ENCODE assay signal across 9 cellular contexts in genomic region chr18:5628512-5629255, GRCh38.
DNase-seq lines count a peak whose midpoint lies in the region; ATAC-seq and TF ChIP-seq lines count a peak whose summit lies in the region.
"Had no signal": no experiment of that assay in that cellular context is flagged by ENCODE, and none has a peak within 500 bp of the region (broad histone marks: within the 10 kb centered on the region; RNA-seq: fewer than 3 reads in every experiment).

No MANE protein-coding gene starts in this region.

- H3K4me1 Mint-ChIP-seq in activated CD4-positive, alpha-beta T cell treated with anti-CD3 and anti-CD28 coated beads, Interleukin-2, amount 10 ng/mL, durations not matched to agents 24 days and 14 days: peaks cover 3% of the 10 kb centered on the region
- H3K4me1 Mint-ChIP-seq in T-helper 17 cell (no peaks in the 10 kb centered on the region), mesothelial cell of epicardium (peaks cover 6% of the 10 kb centered on the region)
- H3K4me1 Mint-ChIP-seq: stimulated activated effector memory CD8-positive, alpha-beta T cell treated with anti-CD3 and anti-CD28 coated beads, Interleukin-12 subunit alpha, Interleukin-12 subunit beta, amount 100 ng/mL, for 72 hours had no signal

- peak overlapping the region; percentile 69 to 85 (median 78) for H3K27ac ChIP-seq in esophagus muscularis mucosa (replicated peaks in 1 of 4)
- H3K27ac ChIP-seq in urinary bladder (ENCODE audit: low read depth): peak overlapping the region; percentile 6

- H3K27ac Mint-ChIP-seq in activated CD4-positive, alpha-beta T cell treated with anti-CD3 and anti-CD28 coated beads, Interleukin-2, amount 10 ng/mL, durations not matched to agents 24 days and 14 days: no peak overlapping the region
- H3K27ac Mint-ChIP-seq in T-helper 17 cell (no peak overlapping the region), mesothelial cell of epicardium (no peak overlapping the region)
- H3K27ac Mint-ChIP-seq: stimulated activated effector memory CD8-positive, alpha-beta T cell treated with anti-CD3 and anti-CD28 coated beads, Interleukin-12 subunit alpha, Interleukin-12 subunit beta, amount 100 ng/mL, for 72 hours had no signal

- no peak for TF ChIP-seq POLR2A in esophagus muscularis mucosa (IDR thresholded peaks at IDR 0.05; ENCODE audit: low read depth)

- H3K4me3 ChIP-seq in esophagus muscularis mucosa (peak overlapping the region; percentile 55 to 72 (median 65)), urinary bladder (ENCODE audit: low read depth, low read length) (peak overlapping the region; percentile 66)

- no peak for TF ChIP-seq EP300 in esophagus muscularis mucosa (IDR thresholded peaks at IDR 0.05)

- no peaks in the 10 kb centered on the region for H3K36me3 Mint-ChIP-seq in activated CD4-positive, alpha-beta T cell treated with anti-CD3 and anti-CD28 coated beads, Interleukin-2, amount 10 ng/mL, durations not matched to agents 24 days and 14 days (ENCODE audit: low read depth)
- H3K36me3 Mint-ChIP-seq in T-helper 17 cell (ENCODE audit: low read depth) (peaks cover 3% of the 10 kb centered on the region), mesothelial cell of epicardium (no peaks in the 10 kb centered on the region)
- H3K36me3 Mint-ChIP-seq: stimulated activated effector memory CD8-positive, alpha-beta T cell treated with anti-CD3 and anti-CD28 coated beads, Interleukin-12 subunit alpha, Interleukin-12 subunit beta, amount 100 ng/mL, for 72 hours had no signal

- WGBS in esophagus muscularis mucosa: 2% methylated on average over 19 of the region's 90 CpGs
- WGBS in urinary bladder: under 1% methylated on average over 90 of the region's 90 CpGs

- peaks cover 29% of the 10 kb centered on the region for H3K27me3 Mint-ChIP-seq in activated CD4-positive, alpha-beta T cell treated with anti-CD3 and anti-CD28 coated beads, Interleukin-2, amount 10 ng/mL, durations not matched to agents 24 days and 14 days
- H3K27me3 Mint-ChIP-seq in T-helper 17 cell (peaks cover 30% of the 10 kb centered on the region), mesothelial cell of epicardium (ENCODE audit: low read depth) (peaks cover 7% of the 10 kb centered on the region)

- H3K4me1 ChIP-seq in esophagus muscularis mucosa (peaks cover 11 to 33% (median 32%) of the 10 kb centered on the region in 4 donors), urinary bladder (ENCODE audit: insufficient read depth) (no peaks in the 10 kb centered on the region)

- TF ChIP-seq CTCF in esophagus muscularis mucosa (IDR thresholded peaks at IDR 0.05) (no peak), mesothelial cell of epicardium (IDR thresholded peaks at IDR 0.05; ENCODE audit: unreplicated experiment) (no peak)

- ATAC-seq in T-helper 17 cell: no peak
- ATAC-seq: stimulated activated effector memory CD8-positive, alpha-beta T cell treated with anti-CD3 and anti-CD28 coated beads, Interleukin-12 subunit alpha, Interleukin-12 subunit beta, amount 100 ng/mL, for 72 hours had no signal

- DNase-seq in activated CD4-positive, alpha-beta T cell treated with anti-CD3 and anti-CD28 coated beads, Interleukin-2, amount 10 ng/mL, durations not matched to agents 24 days and 14 days: peak; percentile 66
- DNase-seq in activated CD4-positive, alpha-beta T cell treated with anti-CD3 and anti-CD28 coated beads for 1 hour: no peak
- DNase-seq in T-helper 17 cell: no peak
- DNase-seq in esophagus muscularis mucosa (ENCODE audit: extremely low spot score): no peak
- peak; percentile 25 to 62 for DNase-seq in mesothelial cell of epicardium (ENCODE audit: low spot score in 2 of 2, unreplicated experiment in 2 of 2)
- no peak for DNase-seq in activated effector memory CD4-positive, alpha-beta T cell treated with anti-CD3 and anti-CD28 coated beads, Interleukin-2, amount 50 U/mL, for 16 hours
- DNase-seq in AML-193 (lab: John Stamatoyannopoulos, UW): no peak

- H3K27me3 ChIP-seq in esophagus muscularis mucosa: peaks cover 0 to 78% (median 2%) of the 10 kb centered on the region in 4 donors

- H3K9me3 Mint-ChIP-seq in activated CD4-positive, alpha-beta T cell treated with anti-CD3 and anti-CD28 coated beads, Interleukin-2, amount 10 ng/mL, durations not matched to agents 24 days and 14 days: no peaks in the 10 kb centered on the region
- no peaks in the 10 kb centered on the region for H3K9me3 Mint-ChIP-seq in mesothelial cell of epicardium
- H3K9me3 Mint-ChIP-seq: stimulated activated effector memory CD8-positive, alpha-beta T cell treated with anti-CD3 and anti-CD28 coated beads, Interleukin-12 subunit alpha, Interleukin-12 subunit beta, amount 100 ng/mL, for 72 hours had no signal

- H3K4me3 Mint-ChIP-seq in activated CD4-positive, alpha-beta T cell treated with anti-CD3 and anti-CD28 coated beads, Interleukin-2, amount 10 ng/mL, durations not matched to agents 24 days and 14 days: peak overlapping the region; percentile 78
- H3K4me3 Mint-ChIP-seq in T-helper 17 cell (peak overlapping the region; percentile 76), mesothelial cell of epicardium (peak overlapping the region; percentile 80)

- intact Hi-C loops in activated CD4-positive, alpha-beta T cell treated with anti-CD3 and anti-CD28 coated beads, Interleukin-2, amount 10 ng/mL, durations not matched to agents 24 days and 14 days (cut with micrococcal nuclease): loop anchor here (10.0 kb wide), 1 partner anchor 266 kb away; the partner anchor contains the start of gene TMEM200C
- intact Hi-C loops in esophagus muscularis mucosa (cut with DNase I): no loop called here

- H3K36me3 ChIP-seq in esophagus muscularis mucosa (no peaks in the 10 kb centered on the region), urinary bladder (ENCODE audit: insufficient read depth) (no peaks in the 10 kb centered on the region)

- H3K9me3 ChIP-seq in T-helper 17 cell (ENCODE audit: control insufficient read depth, low read length, poor library complexity, severe bottlenecking) (no peaks in the 10 kb centered on the region), esophagus muscularis mucosa (no peaks in the 10 kb centered on the region)

Comparison
In these comparisons a context has a peak if more than half of its experiments do, and no peak if none do; other contexts are left out.
1. DNase-seq: peak in activated CD4-positive, alpha-beta T cell treated with anti-CD3 and anti-CD28 coated beads, Interleukin-2, amount 10 ng/mL, durations not matched to agents 24 days and 14 days (single experiment) and mesothelial cell of epicardium (2 of 2); none in activated CD4-positive, alpha-beta T cell treated with anti-CD3 and anti-CD28 coated beads for 1 hour (single experiment), T-helper 17 cell (0 of 3), esophagus muscularis mucosa (single experiment), activated effector memory CD4-positive, alpha-beta T cell treated with anti-CD3 and anti-CD28 coated beads, Interleukin-2, amount 50 U/mL, for 16 hours (single experiment) and AML-193 (0 of 2).
2. Peak in every context shown above with its lines, with median percentiles within 50 percentile points of each other: H3K4me3 Mint-ChIP-seq.